Comparison of ENCODE assay signal across 1 cellular context in the genomic region with DNA sequence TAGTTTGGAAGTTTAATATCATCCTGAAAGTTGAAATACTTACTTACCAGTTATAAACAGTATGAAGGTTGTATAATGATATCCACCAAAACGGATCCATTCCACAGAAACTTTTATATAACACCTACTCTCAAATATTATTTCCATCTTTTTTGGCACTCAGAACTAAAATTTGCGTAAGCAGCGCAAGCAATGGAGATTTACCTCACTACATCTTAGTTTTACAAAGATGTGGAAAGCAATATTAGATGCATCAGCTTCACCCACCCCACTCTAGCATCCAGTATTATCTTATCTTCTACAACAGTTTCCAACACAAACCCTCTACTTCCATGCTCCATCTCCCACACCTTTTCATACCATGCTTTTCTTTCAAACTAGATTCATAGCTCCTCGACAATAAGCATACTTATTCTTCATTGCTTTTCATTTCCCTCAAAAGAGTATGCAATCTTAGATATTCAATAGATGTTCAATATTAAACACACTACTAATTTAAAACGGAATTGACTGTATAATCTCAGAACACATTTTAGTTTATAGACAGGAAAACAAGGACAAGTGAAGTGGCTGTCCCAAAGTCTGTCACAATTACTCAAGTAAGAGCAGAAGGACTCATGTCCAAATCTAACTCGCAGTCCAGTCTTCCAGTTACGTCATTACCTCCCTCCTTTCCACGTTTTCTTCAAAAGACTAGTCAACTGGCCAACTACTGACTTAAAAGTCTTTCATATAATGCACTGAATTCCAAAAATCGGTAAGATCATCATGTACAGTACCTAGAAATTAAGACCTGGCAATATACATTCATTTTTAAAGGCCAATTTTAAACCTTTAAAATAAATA.
A peak's percentile ranks its signal among the peaks of the same experiment; 100 is the strongest.
TF ChIP-seq lines count a peak whose summit lies in the region.

No MANE protein-coding gene starts in this region.

TF ChIP-seq in HepG2, 621 proteins besides CTCF, POLR2A, EP300 and RAD21:
- TF ChIP-seq ZNF333 (CRISPR knock-in tag; IDR thresholded peaks at IDR 0.05; ENCODE audit: borderline replicate concordance) (no peak), CREM (IDR thresholded peaks at IDR 0.05) (no peak), CREM (CRISPR knock-in tag; IDR thresholded peaks at IDR 0.05) (no peak), ATF7 (IDR thresholded peaks at IDR 0.05) (peak; percentile 86), ATF7 (CRISPR knock-in tag; IDR thresholded peaks at IDR 0.05) (no peak), CREB1 (IDR thresholded peaks at IDR 0.05) (peak; percentile 79), CREB1 (CRISPR knock-in tag; IDR thresholded peaks at IDR 0.05) (no peak), ZNF879 (CRISPR knock-in tag; IDR thresholded peaks at IDR 0.05) (no peak), ZNF225 (CRISPR knock-in tag; IDR thresholded peaks at IDR 0.05) (no peak), TP53 (CRISPR knock-in tag; conservative IDR thresholded peaks at IDR 0.05) (no peak), ZNF605 (CRISPR knock-in tag; IDR thresholded peaks at IDR 0.05) (no peak), ATAD3A (CRISPR knock-in tag; IDR thresholded peaks at IDR 0.05) (no peak), CEBPB (IDR thresholded peaks at IDR 0.05; ENCODE audit: borderline replicate concordance, low read depth, low read length) (no peak), STAG1 (CRISPR knock-in tag; IDR thresholded peaks at IDR 0.05) (no peak)
- TF ChIP-seq, protein P1, sequence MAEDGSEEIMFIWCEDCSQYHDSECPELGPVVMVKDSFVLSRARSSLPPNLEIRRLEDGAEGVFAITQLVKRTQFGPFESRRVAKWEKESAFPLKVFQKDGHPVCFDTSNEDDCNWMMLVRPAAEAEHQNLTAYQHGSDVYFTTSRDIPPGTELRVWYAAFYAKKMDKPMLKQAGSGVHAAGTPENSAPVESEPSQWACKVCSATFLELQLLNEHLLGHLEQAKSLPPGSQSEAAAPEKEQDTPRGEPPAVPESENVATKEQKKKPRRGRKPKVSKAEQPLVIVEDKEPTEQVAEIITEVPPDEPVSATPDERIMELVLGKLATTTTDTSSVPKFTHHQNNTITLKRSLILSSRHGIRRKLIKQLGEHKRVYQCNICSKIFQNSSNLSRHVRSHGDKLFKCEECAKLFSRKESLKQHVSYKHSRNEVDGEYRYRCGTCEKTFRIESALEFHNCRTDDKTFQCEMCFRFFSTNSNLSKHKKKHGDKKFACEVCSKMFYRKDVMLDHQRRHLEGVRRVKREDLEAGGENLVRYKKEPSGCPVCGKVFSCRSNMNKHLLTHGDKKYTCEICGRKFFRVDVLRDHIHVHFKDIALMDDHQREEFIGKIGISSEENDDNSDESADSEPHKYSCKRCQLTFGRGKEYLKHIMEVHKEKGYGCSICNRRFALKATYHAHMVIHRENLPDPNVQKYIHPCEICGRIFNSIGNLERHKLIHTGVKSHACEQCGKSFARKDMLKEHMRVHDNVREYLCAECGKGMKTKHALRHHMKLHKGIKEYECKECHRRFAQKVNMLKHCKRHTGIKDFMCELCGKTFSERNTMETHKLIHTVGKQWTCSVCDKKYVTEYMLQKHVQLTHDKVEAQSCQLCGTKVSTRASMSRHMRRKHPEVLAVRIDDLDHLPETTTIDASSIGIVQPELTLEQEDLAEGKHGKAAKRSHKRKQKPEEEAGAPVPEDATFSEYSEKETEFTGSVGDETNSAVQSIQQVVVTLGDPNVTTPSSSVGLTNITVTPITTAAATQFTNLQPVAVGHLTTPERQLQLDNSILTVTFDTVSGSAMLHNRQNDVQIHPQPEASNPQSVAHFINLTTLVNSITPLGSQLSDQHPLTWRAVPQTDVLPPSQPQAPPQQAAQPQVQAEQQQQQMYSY (CRISPR knock-in tag; IDR thresholded peaks at IDR 0.05) = peak; percentile 31; the same call in 1 of the 2 replicates
- TF ChIP-seq, protein P2, sequence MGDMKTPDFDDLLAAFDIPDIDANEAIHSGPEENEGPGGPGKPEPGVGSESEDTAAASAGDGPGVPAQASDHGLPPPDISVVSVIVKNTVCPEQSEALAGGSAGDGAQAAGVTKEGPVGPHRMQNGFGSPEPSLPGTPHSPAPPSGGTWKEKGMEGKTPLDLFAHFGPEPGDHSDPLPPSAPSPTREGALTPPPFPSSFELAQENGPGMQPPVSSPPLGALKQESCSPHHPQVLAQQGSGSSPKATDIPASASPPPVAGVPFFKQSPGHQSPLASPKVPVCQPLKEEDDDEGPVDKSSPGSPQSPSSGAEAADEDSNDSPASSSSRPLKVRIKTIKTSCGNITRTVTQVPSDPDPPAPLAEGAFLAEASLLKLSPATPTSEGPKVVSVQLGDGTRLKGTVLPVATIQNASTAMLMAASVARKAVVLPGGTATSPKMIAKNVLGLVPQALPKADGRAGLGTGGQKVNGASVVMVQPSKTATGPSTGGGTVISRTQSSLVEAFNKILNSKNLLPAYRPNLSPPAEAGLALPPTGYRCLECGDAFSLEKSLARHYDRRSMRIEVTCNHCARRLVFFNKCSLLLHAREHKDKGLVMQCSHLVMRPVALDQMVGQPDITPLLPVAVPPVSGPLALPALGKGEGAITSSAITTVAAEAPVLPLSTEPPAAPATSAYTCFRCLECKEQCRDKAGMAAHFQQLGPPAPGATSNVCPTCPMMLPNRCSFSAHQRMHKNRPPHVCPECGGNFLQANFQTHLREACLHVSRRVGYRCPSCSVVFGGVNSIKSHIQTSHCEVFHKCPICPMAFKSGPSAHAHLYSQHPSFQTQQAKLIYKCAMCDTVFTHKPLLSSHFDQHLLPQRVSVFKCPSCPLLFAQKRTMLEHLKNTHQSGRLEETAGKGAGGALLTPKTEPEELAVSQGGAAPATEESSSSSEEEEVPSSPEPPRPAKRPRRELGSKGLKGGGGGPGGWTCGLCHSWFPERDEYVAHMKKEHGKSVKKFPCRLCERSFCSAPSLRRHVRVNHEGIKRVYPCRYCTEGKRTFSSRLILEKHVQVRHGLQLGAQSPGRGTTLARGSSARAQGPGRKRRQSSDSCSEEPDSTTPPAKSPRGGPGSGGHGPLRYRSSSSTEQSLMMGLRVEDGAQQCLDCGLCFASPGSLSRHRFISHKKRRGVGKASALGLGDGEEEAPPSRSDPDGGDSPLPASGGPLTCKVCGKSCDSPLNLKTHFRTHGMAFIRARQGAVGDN (CRISPR knock-in tag; IDR thresholded peaks at IDR 0.05) = no peak
- TF ChIP-seq, protein P3, sequence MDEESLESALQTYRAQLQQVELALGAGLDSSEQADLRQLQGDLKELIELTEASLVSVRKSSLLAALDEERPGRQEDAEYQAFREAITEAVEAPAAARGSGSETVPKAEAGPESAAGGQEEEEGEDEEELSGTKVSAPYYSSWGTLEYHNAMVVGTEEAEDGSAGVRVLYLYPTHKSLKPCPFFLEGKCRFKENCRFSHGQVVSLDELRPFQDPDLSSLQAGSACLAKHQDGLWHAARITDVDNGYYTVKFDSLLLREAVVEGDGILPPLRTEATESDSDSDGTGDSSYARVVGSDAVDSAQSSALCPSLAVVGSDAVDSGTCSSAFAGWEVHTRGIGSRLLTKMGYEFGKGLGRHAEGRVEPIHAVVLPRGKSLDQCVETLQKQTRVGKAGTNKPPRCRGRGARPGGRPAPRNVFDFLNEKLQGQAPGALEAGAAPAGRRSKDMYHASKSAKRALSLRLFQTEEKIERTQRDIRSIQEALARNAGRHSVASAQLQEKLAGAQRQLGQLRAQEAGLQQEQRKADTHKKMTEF (CRISPR knock-in tag; IDR thresholded peaks at IDR 0.05) = peak; percentile 30; the same call in 1 of the 2 replicates
